ENCODE assay signal across 8 cellular contexts in the genomic region with DNA sequence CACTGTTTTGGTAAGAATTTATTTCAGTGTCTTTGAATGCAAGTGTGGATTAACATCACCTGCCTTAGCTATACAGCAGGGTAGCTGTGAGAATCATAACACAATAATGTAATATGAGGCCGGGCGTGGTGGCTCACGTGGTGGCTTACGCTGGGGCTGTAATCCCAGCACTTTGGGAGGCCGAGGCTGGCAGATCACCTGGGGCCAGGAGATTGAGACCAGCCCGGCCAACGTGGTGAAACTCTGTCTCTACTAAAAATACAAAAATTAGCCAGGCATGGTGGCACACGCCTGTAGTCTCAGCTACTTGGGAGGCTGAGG. TPM values are rescaled to one million over a fixed set of nuclear protein-coding genes. Genes with fewer than 3 reads are reported as not detected.
A peak's percentile ranks its signal among the peaks of the same experiment; 100 is the strongest.
DNase-seq lines count a peak whose midpoint lies in the region; ATAC-seq, FAIRE-seq and TF ChIP-seq lines count a peak whose summit lies in the region.
"Not testable (repeated sequence)": the region's sequence is repeated elsewhere in the genome, so short reads cannot be mapped to it uniquely, and the experiment has no call there.

No MANE protein-coding gene starts in this region.

- not testable (repeated sequence) for TF ChIP-seq POLR2A in A549 (IDR thresholded peaks at IDR 0.05; ENCODE audit: low read length)

- not testable (repeated sequence) for ATAC-seq in A549
- peak; percentile 60 for ATAC-seq in mucosa of descending colon

- not testable (repeated sequence) for H4K20me1 ChIP-seq in PC-9 (ENCODE audit: insufficient read depth); mammary epithelial cell (ENCODE audit: insufficient read depth, low read length); fibroblast of lung (ENCODE audit: control insufficient read depth, extremely low read depth, insufficient read depth, low read length)

- in situ Hi-C loops in mammary epithelial cell (cut with MboI; ENCODE audit: low sequenced_read_pairs in 2 of 2) = loop anchor here in 1 of 2 donors (25.0 kb wide), 1 partner anchor 160 kb away; a partner anchor contains a TSS

- not testable (repeated sequence) for BruUV-seq in PC-9 (replicated peaks; lab: Mats Ljungman, UMichigan); mammary epithelial cell (replicated peaks; lab: Mats Ljungman, UMichigan)

- WGBS in A549 (ENCODE audit: missing lambda C conversion rate) = 81% methylated on average over 8 of the region's 8 CpGs
- WGBS in mammary epithelial cell (ENCODE audit: low coverage, missing lambda C conversion rate) = 90% methylated on average over 7 of the region's 8 CpGs

- intact Hi-C loops in PC-9 (cut with micrococcal nuclease; ENCODE audit: unreplicated experiment); mammary epithelial cell (cut with micrococcal nuclease); mucosa of descending colon (cut with DNase I, micrococcal nuclease): not testable (repeated sequence)

- POLR2A ChIA-PET in A549 (lab: Yijun Ruan, JAX) = interaction anchor here (1.1 kb wide), 1 partner anchor 33 kb away, joined by 3 read pairs; a partner anchor contains a TSS
- POLR2A ChIA-PET in PC-9 (lab: Charles Lee; ENCODE audit: unreplicated experiment) = not testable (repeated sequence)

- peak overlapping the region; percentile 77 for H3K4me2 ChIP-seq in A549
- peak overlapping the region; percentile 44 for H3K4me2 ChIP-seq in PC-9
- H3K4me2 ChIP-seq in mammary epithelial cell (ENCODE audit: insufficient read depth, low read depth, low read length) = not testable (repeated sequence)
- H3K4me2 ChIP-seq in fibroblast of lung (ENCODE audit: extremely low read depth, insufficient read depth, low read length) = peak overlapping the region; percentile 70

- H3K36me3 Mint-ChIP-seq in HFFc6 (ENCODE audit: low read depth) = not testable (repeated sequence)

- FAIRE-seq in A549 (lab: Jason Lieb, UNC) = not testable (repeated sequence)

- not testable (repeated sequence) for TF ChIP-seq EP300 in A549 (IDR thresholded peaks at IDR 0.05)

- peak overlapping the region; percentile 79 for H3K27ac Mint-ChIP-seq in HFFc6

- not testable (repeated sequence) for H3K9ac ChIP-seq in mammary epithelial cell (ENCODE audit: insufficient read depth, low read length); fibroblast of lung (ENCODE audit: insufficient read depth, low read length)

- H3K4me1 Mint-ChIP-seq in HFFc6 (ENCODE audit: low read depth) = peaks cover 61% of the 10 kb centered on the region

- H3K4me1 ChIP-seq in A549 (peaks cover 40% of the 10 kb centered on the region), PC-9 (replicated peaks; ENCODE audit: insufficient read depth) (peaks cover 28% of the 10 kb centered on the region), mammary epithelial cell (ENCODE audit: insufficient read depth, low read length) (peaks cover 33% of the 10 kb centered on the region), fibroblast of lung (ENCODE audit: control insufficient read depth, extremely low read depth, insufficient read depth, low read length) (peaks cover 26% of the 10 kb centered on the region)
- H3K4me1 ChIP-seq in mucosa of descending colon (ENCODE audit: low read depth) = not testable (repeated sequence)

- dilution Hi-C loops in mammary epithelial cell (cut with HindIII; ENCODE audit: low sequenced_read_pairs) = not testable (repeated sequence)

- not testable (repeated sequence) for H3K79me2 ChIP-seq in PC-9 (ENCODE audit: low read depth); mammary epithelial cell (ENCODE audit: insufficient read depth, low read length); fibroblast of lung (ENCODE audit: control insufficient read depth, insufficient read depth, low read length)

- H3K27me3 Mint-ChIP-seq in HFFc6 (ENCODE audit: insufficient read depth) = not testable (repeated sequence)

- not testable (repeated sequence) for H3K9me3 ChIP-seq in A549; PC-9 (ENCODE audit: insufficient read depth, low read depth); mammary epithelial cell (replicated peaks; ENCODE audit: insufficient read depth, low read length); fibroblast of lung (ENCODE audit: control insufficient read depth, insufficient read depth, low read depth, low read length); mucosa of descending colon

- not testable (repeated sequence) for H3K9me2 ChIP-seq in PC-9 (ENCODE audit: insufficient read depth)

- DNase-seq in A549 (ENCODE audit: low read depth in 1 of 2, low spot score in 1 of 2); HFFc6; PC-9; mammary epithelial cell; fibroblast of lung (ENCODE audit: low read depth in 2 of 2): not testable (repeated sequence)
- DNase-seq in mucosa of descending colon (peak in 1 of 3 donors; percentile 33), retinal pigment epithelial cell (ENCODE audit: low read depth) (peak; percentile 43)

- H3K27ac ChIP-seq in A549 (peak overlapping the region; percentile 75 to 87), PC-9 (peak overlapping the region; percentile 72), mammary epithelial cell (ENCODE audit: insufficient read depth, low read depth, low read length) (peak overlapping the region; percentile 1), fibroblast of lung (ENCODE audit: insufficient read depth, low read length) (peak overlapping the region; percentile 77)

- H3F3A ChIP-seq in PC-9 (ENCODE audit: insufficient read depth, low read depth) = peaks cover 15% of the 10 kb centered on the region

- CTCF ChIA-PET in A549 (lab: Yijun Ruan, JAX) = interaction anchor here (1.5 to 1.7 kb wide), 3 partner anchors 11 to 35 kb away, joined by 4 to 6 read pairs (median 5); a partner anchor contains a TSS
- CTCF ChIA-PET in PC-9 (lab: Charles Lee) = not testable (repeated sequence)
- CTCF ChIA-PET in mammary epithelial cell (lab: Charles Lee; ENCODE audit: low non-redundant PET) = interaction anchor here (0.6 kb wide), 1 partner anchor 36 kb away, joined by 3 read pairs; no protein-coding TSS in a partner anchor

- not testable (repeated sequence) for TF ChIP-seq RAD21 in A549 (conservative IDR thresholded peaks at IDR 0.05 in 1 of 2, IDR thresholded peaks at IDR 0.05 in 1 of 2)

- not testable (repeated sequence) for H3K4me3 ChIP-seq in A549; PC-9; mammary epithelial cell (replicated peaks in 1 of 3; ENCODE audit: insufficient read depth in 1 of 3, low read depth in 2 of 3, low read length in 3 of 3); fibroblast of lung (replicated peaks in 1 of 4; ENCODE audit: control extremely low read depth in 1 of 4, insufficient read depth in 1 of 4, low read depth in 3 of 4, low read length in 4 of 4); mucosa of descending colon; retinal pigment epithelial cell (ENCODE audit: low read length)
- H3K4me3 ChIP-seq in WI38 (ENCODE audit: low read depth, low read length) = peak overlapping the region; percentile 34

- H3K27me3 ChIP-seq in PC-9 (ENCODE audit: insufficient read depth, low read depth); mammary epithelial cell (ENCODE audit: insufficient read depth, low read length); fibroblast of lung (ENCODE audit: control insufficient read depth, insufficient read depth, low read length): not testable (repeated sequence)

- H3K36me3 ChIP-seq in PC-9 (ENCODE audit: low read depth); mammary epithelial cell (ENCODE audit: insufficient read depth, low read length); fibroblast of lung (ENCODE audit: control insufficient read depth, insufficient read depth, low read length); mucosa of descending colon (ENCODE audit: low read depth): not testable (repeated sequence)

- H3K4me3 Mint-ChIP-seq in HFFc6 = peak overlapping the region; percentile 56

- not testable (repeated sequence) for H3K9me3 Mint-ChIP-seq in HFFc6

- H2AFZ ChIP-seq in PC-9; mammary epithelial cell (ENCODE audit: low read depth, low read length); fibroblast of lung (ENCODE audit: low read length): not testable (repeated sequence)

- not testable (repeated sequence) for TF ChIP-seq CTCF in A549 (IDR thresholded peaks at IDR 0.05); HFFc6 (IDR thresholded peaks at IDR 0.05); PC-9 (conservative IDR thresholded peaks at IDR 0.05); WI38 (IDR thresholded peaks at IDR 0.05; ENCODE audit: low read depth, low read length); mammary epithelial cell (conservative IDR thresholded peaks at IDR 0.05 in 1 of 2, IDR thresholded peaks at IDR 0.05 in 1 of 2; ENCODE audit: extremely low read depth in 1 of 2, insufficient read depth in 1 of 2, low read depth in 1 of 2, low read length in 2 of 2); fibroblast of lung (conservative IDR thresholded peaks at IDR 0.05 in 1 of 2, IDR thresholded peaks at IDR 0.05 in 1 of 2; ENCODE audit: low read depth in 1 of 2, low read length in 2 of 2); mucosa of descending colon (IDR thresholded peaks at IDR 0.05); retinal pigment epithelial cell (conservative IDR thresholded peaks at IDR 0.05; ENCODE audit: low read depth, low read length)

RNA-seq across cellular contexts. Expression of a gene that starts 33.8 kb away (rescaled TPM):
- polyA plus RNA-seq in A549 (2011; rRNA removed) = 13.1 and 14.7 TPM in 2 replicates
- polyA plus RNA-seq in A549 (2012; cell fraction: cytosol; rRNA removed) = 9.0 and 9.3 TPM in 2 replicates
- 5.6 and 16.5 TPM in 2 replicates for polyA plus RNA-seq in A549 (2012; cell fraction: nucleus; rRNA removed)
- 19.6 to 23.2 TPM (median 22.5 TPM) in 3 replicates for polyA plus RNA-seq in A549 (2017; fragmentation: RNase III; extraction: RNeasy Plus Mini Kit Qiagen cat#74134 plus additional on column Dnase treatment)
- 5.5 and 7.5 TPM in 2 replicates for polyA minus RNA-seq in A549 (2011; rRNA and poly(A)+ RNA removed)
- 10 to 100 TPM; 29.4 to 67.3 (median 62.6) TPM for total RNA-seq in HFFc6 (2021; fragmentation: NEBNext Ultra II Directional; extraction: Animal tissue kit (Norgen Biotek cat#: 25700))
- total RNA-seq in PC-9 (2021) = 10.9 and 11.0 TPM in 2 replicates
- total RNA-seq in mammary epithelial cell = 10 to 100 TPM; 12.5 to 15.3 TPM
- polyA plus RNA-seq in mammary epithelial cell = 8.0 TPM
- 11.3 TPM for polyA minus RNA-seq in mammary epithelial cell
- 21.0 and 21.3 TPM in 2 replicates for total RNA-seq in fibroblast of lung
- 16.6 and 35.2 TPM in 2 replicates for polyA plus RNA-seq in fibroblast of lung
- polyA plus RNA-seq in fibroblast of lung (2012) = 18.8 and 37.7 TPM in 2 replicates
- polyA minus RNA-seq in fibroblast of lung (ENCODE audit: low replicate concordance) = 7.5 and 11.8 TPM in 2 replicates
- total RNA-seq in mucosa of descending colon = 10 to 100 TPM; 21.8 to 26.4 (median 24.3) TPM

Comparison
In these comparisons a context has a peak if more than half of its experiments do, and no peak if none do; other contexts are left out.
1. H3K27ac ChIP-seq: peak in every context shown above with its lines; median percentile 81 in A549; 77 in fibroblast of lung; 72 in PC-9; 1 in mammary epithelial cell.